In genomic region chr1:14929547-14930223, GRCh38 we compare ENCODE assay signal across 12 cellular contexts.
DNase-seq lines count a peak whose midpoint lies in the region; ATAC-seq and TF ChIP-seq lines count a peak whose summit lies in the region.
"Had no signal": no experiment of that assay in that cellular context is flagged by ENCODE, and none has a peak within 500 bp of the region (broad histone marks: within the 10 kb centered on the region; RNA-seq: fewer than 3 reads in every experiment).

No MANE protein-coding gene starts in this region.

- POLR2A ChIA-PET in BJ (lab: Charles Lee) = no interaction called here

- ATAC-seq in HG03432 (IDR thresholded peaks at IDR 0.05; ENCODE audit: unreplicated experiment) (no peak), GM18873 (IDR thresholded peaks at IDR 0.05; ENCODE audit: low FRiP score, unreplicated experiment) (no peak), GM21619 (IDR thresholded peaks at IDR 0.05; ENCODE audit: unreplicated experiment) (no peak)

- H3K4me3 ChIP-seq in BJ (ENCODE audit: low read depth, low read length) (no peak overlapping the region), MG63 (no peak overlapping the region), epithelial cell of esophagus (ENCODE audit: low read length) (no peak overlapping the region)
- H3K4me3 ChIP-seq: coronary artery had no signal

- H3K27me3 ChIP-seq in BJ (ENCODE audit: control insufficient read depth, insufficient read depth, low read length) (no peaks in the 10 kb centered on the region), MG63 (no peaks in the 10 kb centered on the region)

- CTCF ChIA-PET in BJ (lab: Yijun Ruan, JAX) = interaction anchor here (0.9 to 1.4 kb wide), 3 partner anchors 15 to 102 kb away, joined by 3 to 4 read pairs (median 4); no protein-coding TSS in a partner anchor

- TF ChIP-seq CTCF in BJ (IDR thresholded peaks at IDR 0.05; ENCODE audit: insufficient read depth, low read depth, low read length) (no peak), epithelial cell of esophagus (IDR thresholded peaks at IDR 0.05; ENCODE audit: insufficient read depth, low read depth, low read length, missing control alignments) (no peak)

- no peaks in the 10 kb centered on the region for H3K9me3 ChIP-seq in MG63

- DNase-seq in BJ (ENCODE audit: low read depth) = peak; percentile 92
- DNase-seq in MG63 = peak; percentile 68
- peak; percentile 55 for DNase-seq in epithelial cell of esophagus (ENCODE audit: low read depth)
- peak; percentile 51 for DNase-seq in mucosa of gallbladder (ENCODE audit: low spot score)
- no peak for DNase-seq in NOMO-1 (lab: John Stamatoyannopoulos, UW; ENCODE audit: unreplicated experiment in 2 of 2)
- DNase-seq: activated CD4-positive, alpha-beta T cell treated with anti-CD3 and anti-CD28 coated beads, Interleukin-2, amount 10 ng/mL, durations not matched to agents 24 days and 14 days; NCI-H226; stimulated activated CD8-positive, alpha-beta memory T cell treated with anti-CD3 and anti-CD28 coated beads, Interleukin-4, amount 100 ng/mL, for 48 hours had no signal

- H3K36me3 ChIP-seq in BJ (ENCODE audit: control insufficient read depth, insufficient read depth, low read length) (no peaks in the 10 kb centered on the region), MG63 (no peaks in the 10 kb centered on the region; the same call in 1 of the 2 replicates)

Comparison
In these comparisons a context has a peak if more than half of its experiments do, and no peak if none do; other contexts are left out.
1. DNase-seq: peak in BJ (single experiment), MG63 (single experiment), epithelial cell of esophagus (single experiment) and mucosa of gallbladder (single experiment); none in NOMO-1 (0 of 2).